9 cellular contexts compared by ENCODE assay signal in the genomic region with DNA sequence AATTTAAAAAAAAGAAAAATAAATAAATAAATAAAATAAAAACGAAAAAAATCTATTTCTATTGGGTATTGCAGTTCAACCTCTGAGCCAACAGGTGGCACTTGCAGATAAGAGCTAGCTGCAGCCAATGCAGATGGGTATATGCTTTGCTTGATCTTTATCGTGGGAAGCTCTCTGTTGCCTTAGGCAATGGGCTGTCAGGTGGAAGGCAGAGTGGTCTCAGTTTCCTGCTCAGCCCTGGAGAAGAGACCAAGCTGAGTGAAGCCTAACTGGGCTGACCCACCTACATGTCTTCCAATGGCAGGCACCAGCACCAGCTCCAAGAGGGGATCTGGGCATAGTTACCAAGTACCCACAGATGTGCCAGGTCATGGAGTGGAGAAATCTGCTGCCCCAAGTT.
A peak's percentile ranks its signal among the peaks of the same experiment; 100 is the strongest.
DNase-seq lines count a peak whose midpoint lies in the region; ATAC-seq, FAIRE-seq and TF ChIP-seq lines count a peak whose summit lies in the region.
"Had no signal": no experiment of that assay in that cellular context is flagged by ENCODE, and none has a peak within 500 bp of the region (broad histone marks: within the 10 kb centered on the region; RNA-seq: fewer than 3 reads in every experiment).

No MANE protein-coding gene starts in this region.

- no peak overlapping the region for H3K4me3 Mint-ChIP-seq in progenitor cell of endocrine pancreas (ENCODE audit: low read depth)

- no peaks in the 10 kb centered on the region for H3K4me1 Mint-ChIP-seq in progenitor cell of endocrine pancreas (ENCODE audit: low read depth)

- H3K4me1 ChIP-seq in uterus: no peaks in the 10 kb centered on the region
- H3K4me1 ChIP-seq: body of pancreas had no signal

- FAIRE-seq in bronchial epithelial cell (lab: Jason Lieb, UNC): no peak

- H3K27ac ChIP-seq in uterus: no peak overlapping the region
- H3K27ac ChIP-seq: body of pancreas had no signal

- peaks cover 5% of the 10 kb centered on the region for H3K36me3 Mint-ChIP-seq in progenitor cell of endocrine pancreas (ENCODE audit: insufficient read depth)

- H3K9me3 Mint-ChIP-seq in progenitor cell of endocrine pancreas (ENCODE audit: low read depth): peaks cover 20% of the 10 kb centered on the region

- H3K27me3 Mint-ChIP-seq in progenitor cell of endocrine pancreas: no peaks in the 10 kb centered on the region

- no peak overlapping the region for H3K27ac Mint-ChIP-seq in progenitor cell of endocrine pancreas

- TF ChIP-seq CTCF in bronchial epithelial cell (IDR thresholded peaks at IDR 0.05; ENCODE audit: insufficient read depth, low read length, severe bottlenecking) (peak; percentile 44), progenitor cell of endocrine pancreas (IDR thresholded peaks at IDR 0.05; ENCODE audit: unreplicated experiment) (peak; percentile 47), uterus (IDR thresholded peaks at IDR 0.05) (no peak)

- peak; percentile 9 for DNase-seq in stimulated activated CD4-positive, alpha-beta T cell treated with anti-CD3 and anti-CD28 coated beads, Interleukin-1b, Interleukin-23, amount 100 ng/mL, for 48 hours
- DNase-seq in stimulated activated CD4-positive, alpha-beta T cell treated with anti-CD3 and anti-CD28 coated beads, Interleukin-12 subunit alpha, Interleukin-12 subunit beta, amount 100 ng/mL, for 4 hours: no peak
- DNase-seq in NCI-H2029 treated with DMSO at 0.1 percent for 48 hours (lab: John Stamatoyannopoulos, UW) (peak; percentile 15), bronchial epithelial cell (ENCODE audit: low read depth) (peak; percentile 33), progenitor cell of endocrine pancreas (ENCODE audit: low spot score, unreplicated experiment) (no peak), uterus (no peak)

- H3K27me3 ChIP-seq in bronchial epithelial cell (ENCODE audit: control insufficient read depth, insufficient read depth, low read length): no peaks in the 10 kb centered on the region
- H3K27me3 ChIP-seq in uterus: no peaks in the 10 kb centered on the region
- H3K27me3 ChIP-seq: body of pancreas had no signal

- TF ChIP-seq POLR2A in uterus (IDR thresholded peaks at IDR 0.05): no peak

- H3K4me3 ChIP-seq in bronchial epithelial cell (ENCODE audit: low read depth, low read length) (no peak overlapping the region), uterus (no peak overlapping the region)
- H3K4me3 ChIP-seq: body of pancreas had no signal

- H3K36me3 ChIP-seq in bronchial epithelial cell (ENCODE audit: control insufficient read depth, insufficient read depth, low read length) (no peaks in the 10 kb centered on the region), uterus (no peaks in the 10 kb centered on the region)

- peaks cover 0 to 15% of the 10 kb centered on the region in 2 donors for H3K9me3 ChIP-seq in uterus
- H3K9me3 ChIP-seq: body of pancreas had no signal

- ATAC-seq in esophagus mucosa: no peak
- no peak for ATAC-seq in GM21447 (IDR thresholded peaks at IDR 0.05; ENCODE audit: unreplicated experiment)
- ATAC-seq: body of pancreas had no signal

- intact Hi-C loops in uterus (cut with DNase I; ENCODE audit: low total_unique reads): no loop called here

Comparison
In these comparisons a context has a peak if more than half of its experiments do, and no peak if none do; other contexts are left out.
1. DNase-seq: peak in stimulated activated CD4-positive, alpha-beta T cell treated with anti-CD3 and anti-CD28 coated beads, Interleukin-1b, Interleukin-23, amount 100 ng/mL, for 48 hours (single experiment), NCI-H2029 treated with DMSO at 0.1 percent for 48 hours (single experiment) and bronchial epithelial cell (single experiment); none in stimulated activated CD4-positive, alpha-beta T cell treated with anti-CD3 and anti-CD28 coated beads, Interleukin-12 subunit alpha, Interleukin-12 subunit beta, amount 100 ng/mL, for 4 hours (single experiment), progenitor cell of endocrine pancreas (single experiment) and uterus (0 of 2).
2. CTCF ChIP-seq: peak in bronchial epithelial cell (single experiment) and progenitor cell of endocrine pancreas (single experiment); none in uterus (0 of 4).